In genomic region chr3:18046131-18046530, GRCh38 we compare ENCODE assay signal across 16 cellular contexts.
"Had no signal": no experiment of that assay in that cellular context is flagged by ENCODE, and none has a peak within 500 bp of the region (broad histone marks: within the 10 kb centered on the region; RNA-seq: fewer than 3 reads in every experiment).

No MANE protein-coding gene starts in this region.

- H3K36me3 Mint-ChIP-seq: activated naive CD8-positive, alpha-beta T cell; memory B cell had no signal

- H3K27me3 Mint-ChIP-seq: activated naive CD8-positive, alpha-beta T cell; progenitor cell of endocrine pancreas had no signal

- H3K9me3 Mint-ChIP-seq: memory B cell had no signal

- H3K27ac Mint-ChIP-seq: activated naive CD8-positive, alpha-beta T cell; memory B cell; progenitor cell of endocrine pancreas had no signal

- DNase-seq: activated CD4-positive, alpha-beta T cell treated with anti-CD3 and anti-CD28 coated beads, Interleukin-2, amount 50 U/mL, for 48 hours; activated CD4-positive, CD25-positive, alpha-beta regulatory T cell treated with anti-CD3 and anti-CD28 coated beads, Interleukin-2, amount 50 U/mL, for 72 hours; activated T-cell treated with anti-CD3 and anti-CD28 coated beads for 4 hours; amniotic stem cell; effector CD4-positive, alpha-beta T cell; foreskin keratinocyte; stimulated activated CD4-positive, alpha-beta T cell treated with anti-CD3 and anti-CD28 coated beads, Interleukin-12 subunit alpha, Interleukin-12 subunit beta, amount 100 ng/mL, for 4 hours; stimulated activated CD4-positive, alpha-beta T cell treated with anti-CD3 and anti-CD28 coated beads, Interleukin-1b, Interleukin-23, amount 100 ng/mL, for 48 hours; stimulated activated naive CD4-positive, alpha-beta T cell treated with Interleukin-2 at 50 U/mL for 16 hours; T1000; tibial artery had no signal

- ATAC-seq: esophagus mucosa, foreskin keratinocyte had no signal

- H3K4me1 Mint-ChIP-seq: memory B cell, neural crest cell had no signal

- H3K4me3 Mint-ChIP-seq: activated naive CD8-positive, alpha-beta T cell; memory B cell; neural crest cell had no signal
